In genomic region chr6:161082215-161082614, GRCh38 we compare ENCODE assay signal across 20 cellular contexts.
"Had no signal": no experiment of that assay in that cellular context is flagged by ENCODE, and none has a peak within 500 bp of the region (broad histone marks: within the 10 kb centered on the region; RNA-seq: fewer than 3 reads in every experiment).

No MANE protein-coding gene starts in this region.

- H3K27me3 ChIP-seq: colonic mucosa, dorsolateral prefrontal cortex, esophagus squamous epithelium, gastrocnemius medialis, thyroid gland, upper lobe of right lung had no signal

- DNase-seq: activated CD4-positive, alpha-beta T cell treated with anti-CD3 and anti-CD28 coated beads for 1 hour; activated CD8-positive, alpha-beta memory T cell treated with anti-CD3 and anti-CD28 coated beads for 24 hours; activated CD8-positive, alpha-beta memory T cell treated with anti-CD3 and anti-CD28 coated beads, Interleukin-2, amount 50 U/mL, for 4 hours; activated naive CD4-positive, alpha-beta T cell treated with Interleukin-2 at 50 U/mL for 16 hours; activated naive CD8-positive, alpha-beta T cell treated with anti-CD3 and anti-CD28 coated beads for 36 hours; activated T-cell treated with anti-CD3 and anti-CD28 coated beads, Interleukin-2, amount 50 U/mL, for 24 hours; colonic mucosa; dorsolateral prefrontal cortex; esophagus squamous epithelium; gastrocnemius medialis; hippocampal formation; kidney glomerular epithelial cell; left ventricle myocardium superior; mammary epithelial cell; naive thymus-derived CD8-positive, alpha-beta T cell; retina; stimulated activated CD4-positive, alpha-beta T cell treated with anti-CD3 and anti-CD28 coated beads, Interleukin-2, amount 100 ng/mL, for 48 hours; substantia nigra; thyroid gland; upper lobe of right lung had no signal

- H3K9me3 ChIP-seq: colonic mucosa, esophagus squamous epithelium, gastrocnemius medialis, thyroid gland, upper lobe of right lung had no signal

- H3K27ac ChIP-seq: colonic mucosa, esophagus squamous epithelium, gastrocnemius medialis, thyroid gland, upper lobe of right lung had no signal

- H3K4me3 ChIP-seq: colonic mucosa, dorsolateral prefrontal cortex, esophagus squamous epithelium, gastrocnemius medialis, thyroid gland, upper lobe of right lung had no signal

- ATAC-seq: gastrocnemius medialis; left ventricle myocardium superior; naive thymus-derived CD8-positive, alpha-beta T cell; upper lobe of right lung had no signal

- H3K4me1 ChIP-seq: colonic mucosa, esophagus squamous epithelium, gastrocnemius medialis, thyroid gland, upper lobe of right lung had no signal
